ENCODE assay signal across 3 cellular contexts in genomic region chr4:85411386-85411785, GRCh38.
"Had no signal": no experiment of that assay in that cellular context is flagged by ENCODE, and none has a peak within 500 bp of the region (broad histone marks: within the 10 kb centered on the region; RNA-seq: fewer than 3 reads in every experiment).

No MANE protein-coding gene starts in this region.

- ATAC-seq: GM12878 had no signal

- DNase-seq: GDM1, GF-D8 had no signal

- H3K4me3 ChIP-seq: GM12878 had no signal
